ENCODE assay signal across 15 cellular contexts in genomic region chr4:107997794-107998193, GRCh38. TPM values are rescaled to one million over a fixed set of nuclear protein-coding genes. Genes with fewer than 3 reads are reported as not detected.
A peak's percentile ranks its signal among the peaks of the same experiment; 100 is the strongest.
DNase-seq lines count a peak whose midpoint lies in the region; ATAC-seq and TF ChIP-seq lines count a peak whose summit lies in the region.
"Had no signal": no experiment of that assay in that cellular context is flagged by ENCODE, and none has a peak within 500 bp of the region (broad histone marks: within the 10 kb centered on the region; RNA-seq: fewer than 3 reads in every experiment).

No MANE protein-coding gene starts in this region.

- peak; percentile 10 for ATAC-seq in Right ventricle myocardium inferior
- no peak for ATAC-seq in left cardiac atrium
- ATAC-seq in psoas muscle: peak in 3 of 4 donors; percentile 29 to 50 (median 33)

- TF ChIP-seq POLR2A in uterus (IDR thresholded peaks at IDR 0.05): no peak

- DNase-seq in Right ventricle myocardium inferior (ENCODE audit: missing footprints) (no peak), left cardiac atrium (no peak), right atrium auricular region (ENCODE audit: low spot score) (no peak), psoas muscle (no peak), uterus (no peak), NK-92 (lab: John Stamatoyannopoulos, UW; ENCODE audit: unreplicated experiment) (no peak), LoVo (ENCODE audit: low spot score) (no peak)
- no peak for DNase-seq in activated CD4-positive, alpha-beta T cell treated with anti-CD3 and anti-CD28 coated beads for 48 hours
- DNase-seq: activated CD4-positive, alpha-beta T cell treated with anti-CD3 and anti-CD28 coated beads for 4 hours; activated naive CD8-positive, alpha-beta T cell treated with anti-CD3 and anti-CD28 coated beads, Interleukin-2, amount 10 ng/mL, durations not matched to agents 7 days and 5 days; CD4-positive, CD25-positive, alpha-beta regulatory T cell; erythroblast; NCI-H187; NCI-H526 treated with DMSO at 0.1 percent for 48 hours; occipital lobe had no signal

- 23 to 47% (median 37%) methylated on average over 2 of the region's 2 CpGs for WGBS in psoas muscle, 3 donors

- H3K36me3 ChIP-seq in right atrium auricular region (no peaks in the 10 kb centered on the region), psoas muscle (ENCODE audit: insufficient read depth in 1 of 2, low read depth in 1 of 2) (no peaks in the 10 kb centered on the region), uterus (no peaks in the 10 kb centered on the region)

- TF ChIP-seq CTCF in right atrium auricular region (IDR thresholded peaks at IDR 0.05) (no peak), psoas muscle (IDR thresholded peaks at IDR 0.05) (no peak), uterus (IDR thresholded peaks at IDR 0.05) (no peak)

- intact Hi-C loops in Right ventricle myocardium inferior (cut with DNase I): loop anchor here (10.0 kb wide), 1 partner anchor 133 kb away; no protein-coding TSS in a partner anchor
- intact Hi-C loops in left cardiac atrium (cut with DNase I): no loop called here
- intact Hi-C loops in psoas muscle (cut with DNase I): loop anchor here in 1 of 2 donors (10.0 kb wide), 1 partner anchor 173 kb away; the partner anchor contains the start of gene SGMS2
- intact Hi-C loops in uterus (cut with DNase I; ENCODE audit: low total_unique reads): no loop called here

- H3K27me3 ChIP-seq in right atrium auricular region (no peaks in the 10 kb centered on the region), psoas muscle (ENCODE audit: insufficient read depth in 3 of 3, low read length in 2 of 3) (no peaks in the 10 kb centered on the region), uterus (no peaks in the 10 kb centered on the region)

- no peak overlapping the region for H3K4me3 ChIP-seq in right atrium auricular region
- peak overlapping the region; percentile 21 for H3K4me3 ChIP-seq in psoas muscle
- no peak overlapping the region for H3K4me3 ChIP-seq in uterus

- H3K4me1 ChIP-seq in right atrium auricular region: peaks cover 0 to 70% of the 10 kb centered on the region in 2 donors
- H3K4me1 ChIP-seq in psoas muscle: peaks cover 89% of the 10 kb centered on the region
- no peaks in the 10 kb centered on the region for H3K4me1 ChIP-seq in uterus

- no peaks in the 10 kb centered on the region for H3K9me3 ChIP-seq in right atrium auricular region
- H3K9me3 ChIP-seq in psoas muscle: no peaks in the 10 kb centered on the region
- H3K9me3 ChIP-seq in uterus: no peaks in the 10 kb centered on the region

- H3K27ac ChIP-seq in right atrium auricular region (peak overlapping the region; percentile 83 to 94), psoas muscle (peak overlapping the region; percentile 98), uterus (peak overlapping the region; percentile 57 to 88)

RNA-seq across cellular contexts. Expression of gene HADH, which starts 8.1 kb away (rescaled TPM):
- total RNA-seq in Right ventricle myocardium inferior: 260 TPM
- 100 to 1,000 TPM; 103 to 132 TPM for total RNA-seq in left cardiac atrium
- 100 to 1,000 TPM; 108 to 143 TPM for total RNA-seq in right atrium auricular region
- 100 to 1,000 TPM in 3 of 4 donors, 10 to 100 TPM in 1; 84.4 to 150 (median 118) TPM for total RNA-seq in psoas muscle
- 100 to 1,000 TPM in 1 of 3 donors, 10 to 100 TPM in 2; 26.6 to 125 (median 99.5) TPM for polyA plus RNA-seq in psoas muscle
- total RNA-seq in uterus: 10 to 100 TPM; 32.0 to 63.5 (median 50.0) TPM

Comparison
In these comparisons a context has a peak if more than half of its experiments do, and no peak if none do; other contexts are left out.
1. ATAC-seq: peak in Right ventricle myocardium inferior (single experiment) and psoas muscle (3 of 4); none in left cardiac atrium (0 of 2).
2. Peak in every context shown above with its lines, with median percentiles within 50 percentile points of each other: H3K27ac ChIP-seq.